28 cellular contexts compared by ENCODE assay signal in the genomic region with DNA sequence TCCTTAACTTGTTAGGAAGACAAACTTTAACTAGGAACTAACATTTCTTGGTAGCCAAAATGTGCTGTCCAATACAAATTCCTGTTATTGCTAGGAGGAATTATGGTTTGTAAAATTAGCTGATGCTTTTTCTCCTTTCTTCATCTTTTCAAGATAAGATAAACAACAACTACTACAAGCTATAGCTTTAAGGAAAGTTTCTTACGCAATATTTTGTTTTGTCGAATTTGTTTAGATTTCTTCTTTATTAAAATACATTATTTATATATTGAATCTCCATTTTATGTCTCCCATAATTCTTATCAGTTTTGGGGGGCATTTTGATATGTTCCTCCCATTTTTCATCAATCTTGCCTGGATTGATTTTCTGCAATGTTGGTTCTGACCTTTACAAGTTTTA.
"Had no signal": no experiment of that assay in that cellular context is flagged by ENCODE, and none has a peak within 500 bp of the region (broad histone marks: within the 10 kb centered on the region; RNA-seq: fewer than 3 reads in every experiment).

No MANE protein-coding gene starts in this region.

- H3K4me1 ChIP-seq: colonic mucosa, esophagus muscularis mucosa, esophagus squamous epithelium, foreskin keratinocyte, gastrocnemius medialis, gastroesophageal sphincter, heart left ventricle, heart right ventricle had no signal

- H3K36me3 ChIP-seq: colonic mucosa, esophagus muscularis mucosa, esophagus squamous epithelium, gastrocnemius medialis, gastroesophageal sphincter, heart left ventricle, heart right ventricle had no signal

- H3K27me3 ChIP-seq: colonic mucosa, dorsolateral prefrontal cortex, esophagus muscularis mucosa, esophagus squamous epithelium, foreskin keratinocyte, gastrocnemius medialis, gastroesophageal sphincter, heart left ventricle, heart right ventricle had no signal

- FAIRE-seq: colon, endometrium, endothelial cell of umbilical vein, frontal cortex had no signal

- H3K4me3 ChIP-seq: colonic mucosa, coronary artery, dorsolateral prefrontal cortex, esophagus muscularis mucosa, esophagus squamous epithelium, gastrocnemius medialis, gastroesophageal sphincter, heart left ventricle, heart right ventricle had no signal

- H3K9me3 ChIP-seq: colonic mucosa, esophagus muscularis mucosa, esophagus squamous epithelium, gastrocnemius medialis, gastroesophageal sphincter had no signal

- ATAC-seq: effector memory CD8-positive, alpha-beta T cell; esophagus mucosa; foreskin keratinocyte; gastrocnemius medialis; gastroesophageal sphincter; heart left ventricle; heart right ventricle had no signal

- H3K27ac ChIP-seq: colonic mucosa, coronary artery, dorsolateral prefrontal cortex, epithelial cell of prostate, esophagus muscularis mucosa, esophagus squamous epithelium, foreskin keratinocyte, gastrocnemius medialis, gastroesophageal sphincter, heart left ventricle, heart right ventricle had no signal

- DNase-seq: colonic mucosa; cortex of kidney; dermis blood vessel endothelial cell; dorsolateral prefrontal cortex; effector CD4-positive, alpha-beta T cell; effector CD8-positive, alpha-beta T cell; effector memory CD4-positive, alpha-beta T cell; effector memory CD8-positive, alpha-beta T cell; endodermal cell; erythroblast; esophagus squamous epithelium; foreskin fibroblast; foreskin keratinocyte; foreskin melanocyte; gastrocnemius medialis; glutamatergic neuron; head of caudate nucleus; heart left ventricle; heart right ventricle had no signal
